In the genomic region with DNA sequence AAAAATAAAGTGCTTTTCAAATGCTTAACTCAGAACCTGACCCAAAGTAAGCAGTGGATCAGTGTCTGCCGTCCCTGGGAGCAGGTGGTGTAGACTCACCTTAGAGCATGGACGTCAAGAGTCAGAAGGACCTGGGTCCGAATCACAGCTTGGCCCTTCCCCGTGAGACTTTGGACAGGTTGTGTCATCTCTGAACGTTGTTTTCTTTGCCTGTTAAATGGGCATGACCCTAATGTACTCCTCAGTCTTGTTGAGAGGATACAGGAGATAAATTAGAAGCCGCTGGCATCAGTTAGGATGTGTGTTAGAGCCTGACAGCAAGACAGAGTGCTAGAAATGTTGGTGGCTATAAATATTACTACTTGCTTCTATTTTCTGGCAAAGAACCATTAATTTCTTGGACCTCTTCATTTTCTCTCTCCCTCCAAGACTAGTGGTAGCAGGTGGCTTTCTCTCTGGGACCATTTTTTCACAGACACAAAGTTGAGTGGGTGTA, we compare ENCODE assay signal across 28 cellular contexts.
A peak's percentile ranks its signal among the peaks of the same experiment; 100 is the strongest.
DNase-seq lines count a peak whose midpoint lies in the region; ATAC-seq, FAIRE-seq and TF ChIP-seq lines count a peak whose summit lies in the region.
"Had no signal": no experiment of that assay in that cellular context is flagged by ENCODE, and none has a peak within 500 bp of the region (broad histone marks: within the 10 kb centered on the region; RNA-seq: fewer than 3 reads in every experiment).

No MANE protein-coding gene starts in this region.

- no peaks in the 10 kb centered on the region for H3K79me2 ChIP-seq in osteoblast (ENCODE audit: insufficient read depth, low read length)

- H2AFZ ChIP-seq in osteoblast (ENCODE audit: low read length) = no peak overlapping the region

- no peak for TF ChIP-seq CTCF in left ventricle myocardium inferior (IDR thresholded peaks at IDR 0.05; ENCODE audit: borderline replicate concordance)
- no peak for TF ChIP-seq CTCF in right atrium auricular region (IDR thresholded peaks at IDR 0.05)
- no peak for TF ChIP-seq CTCF in osteoblast (IDR thresholded peaks at IDR 0.05; ENCODE audit: extremely low read depth, low read depth, low read length)

- H3K4me3 ChIP-seq in left ventricle myocardium inferior (no peak overlapping the region), right atrium auricular region (no peak overlapping the region), osteoblast (ENCODE audit: insufficient read depth, low read length) (no peak overlapping the region)
- H3K4me3 ChIP-seq: BLaER1, GM12878 had no signal

- no peak overlapping the region for H3K27ac ChIP-seq in left ventricle myocardium inferior (replicated peaks)
- no peak overlapping the region for H3K27ac ChIP-seq in right atrium auricular region
- H3K27ac ChIP-seq in osteoblast (ENCODE audit: low read depth, low read length) = no peak overlapping the region
- H3K27ac ChIP-seq: BLaER1 had no signal

- no peaks in the 10 kb centered on the region for H3K36me3 ChIP-seq in left ventricle myocardium inferior
- no peaks in the 10 kb centered on the region for H3K36me3 ChIP-seq in right atrium auricular region
- H3K36me3 ChIP-seq in osteoblast (ENCODE audit: insufficient read depth, low read length) = no peaks in the 10 kb centered on the region
- H3K36me3 ChIP-seq: BE2C, BLaER1 had no signal

- H4K20me1 ChIP-seq in osteoblast (ENCODE audit: insufficient read depth, low read length) = no peaks in the 10 kb centered on the region
- H4K20me1 ChIP-seq: BLaER1 had no signal

- H3K9me3 ChIP-seq in left ventricle myocardium inferior (replicated peaks) (no peaks in the 10 kb centered on the region), right atrium auricular region (no peaks in the 10 kb centered on the region), osteoblast (ENCODE audit: low read depth, low read length) (peaks cover 2% of the 10 kb centered on the region)
- H3K9me3 ChIP-seq: BE2C, BLaER1 had no signal

- DNase-seq in Right ventricle myocardium superior (no peak), left ventricle myocardium inferior (no peak), left cardiac atrium (no peak), right atrium auricular region (ENCODE audit: low spot score) (no peak), left ventricle myocardium superior (no peak), osteoblast (ENCODE audit: insufficient read length, low spot score, missing footprints) (peak; percentile 48), NCI-H2171 (lab: John Stamatoyannopoulos, UW) (no peak), RCC 7860 (ENCODE audit: low spot score) (no peak)
- DNase-seq: 8988T; ACHN; BE2C; CD4-positive, alpha-beta memory T cell; CD4-positive, CD25-positive, alpha-beta regulatory T cell; CD8-positive, alpha-beta memory T cell; COR-L47; DMS 273 treated with DMSO at 0.1 percent for 48 hours; DMS153; DMS53; DMS79; DND-41; EL; GDM1 had no signal

- FAIRE-seq in RCC 7860 (lab: Jason Lieb, UNC) = no peak
- FAIRE-seq: A204.1, GM12878, GM12892, GM18507, GM19239 had no signal

- H3K4me1 ChIP-seq in left ventricle myocardium inferior = no peaks in the 10 kb centered on the region
- H3K4me1 ChIP-seq in right atrium auricular region = no peaks in the 10 kb centered on the region
- no peaks in the 10 kb centered on the region for H3K4me1 ChIP-seq in osteoblast (ENCODE audit: insufficient read depth, low read length)
- H3K4me1 ChIP-seq: BE2C had no signal

- H3K27me3 ChIP-seq in left ventricle myocardium inferior (ENCODE audit: low read depth) (no peaks in the 10 kb centered on the region), right atrium auricular region (no peaks in the 10 kb centered on the region), osteoblast (ENCODE audit: insufficient read depth, low read length) (peaks cover 17% of the 10 kb centered on the region)
- H3K27me3 ChIP-seq: BE2C, BLaER1 had no signal

- ATAC-seq in Right ventricle myocardium superior (ENCODE audit: poor library complexity) (peak; percentile 78), left cardiac atrium (peak; percentile 51 to 55), left ventricle myocardium superior (peak; percentile 78)
- ATAC-seq: GM12878 had no signal

- intact Hi-C loops in Right ventricle myocardium superior (cut with DNase I) (no loop called here), left ventricle myocardium inferior (cut with micrococcal nuclease) (no loop called here), left cardiac atrium (cut with DNase I) (no loop called here), left ventricle myocardium superior (cut with micrococcal nuclease) (no loop called here)

- H3K4me2 ChIP-seq in osteoblast (ENCODE audit: insufficient read depth, low read length) = no peak overlapping the region
- H3K4me2 ChIP-seq: BLaER1 had no signal
